Comparison of ENCODE assay signal across 1 cellular context in the genomic region with DNA sequence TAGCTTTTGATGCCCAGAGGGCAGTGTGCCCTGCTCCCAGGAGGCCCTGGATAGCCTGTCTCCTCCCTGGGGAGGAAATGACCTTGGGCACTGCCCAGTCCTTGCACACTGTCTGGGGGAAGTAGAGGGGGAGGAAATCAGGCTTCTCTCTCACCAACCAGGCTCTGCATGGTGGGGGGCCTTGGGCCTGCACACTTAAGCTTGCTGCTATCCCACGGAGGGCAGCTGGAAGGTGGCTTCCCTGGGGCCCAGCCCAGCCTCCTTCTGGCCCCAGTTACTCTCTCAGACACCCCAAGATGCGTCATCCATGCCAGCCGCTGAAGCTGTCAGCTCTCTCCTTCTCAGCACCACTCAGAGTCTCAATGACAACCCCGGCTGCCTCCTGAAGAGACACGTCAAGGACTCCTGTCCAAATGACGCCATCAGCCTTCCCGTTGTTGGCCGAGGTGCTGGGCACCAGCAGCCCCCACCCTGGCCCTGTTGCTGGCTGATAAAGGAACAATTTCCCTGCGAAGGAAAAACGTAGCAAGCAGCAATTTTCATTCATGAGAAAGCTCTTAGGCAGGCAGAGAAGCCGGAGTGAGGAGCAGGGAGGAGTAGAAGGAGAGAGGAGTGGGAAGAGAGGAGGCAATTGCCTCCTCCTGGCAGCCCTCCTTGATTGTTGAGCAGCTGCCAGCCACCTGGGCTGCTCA.
TF ChIP-seq lines count a peak whose summit lies in the region.

No MANE protein-coding gene starts in this region.

TF ChIP-seq in neural cell, 6 proteins besides CTCF, POLR2A, EP300 and RAD21 (continued from another document):
- TF ChIP-seq, protein P1, sequence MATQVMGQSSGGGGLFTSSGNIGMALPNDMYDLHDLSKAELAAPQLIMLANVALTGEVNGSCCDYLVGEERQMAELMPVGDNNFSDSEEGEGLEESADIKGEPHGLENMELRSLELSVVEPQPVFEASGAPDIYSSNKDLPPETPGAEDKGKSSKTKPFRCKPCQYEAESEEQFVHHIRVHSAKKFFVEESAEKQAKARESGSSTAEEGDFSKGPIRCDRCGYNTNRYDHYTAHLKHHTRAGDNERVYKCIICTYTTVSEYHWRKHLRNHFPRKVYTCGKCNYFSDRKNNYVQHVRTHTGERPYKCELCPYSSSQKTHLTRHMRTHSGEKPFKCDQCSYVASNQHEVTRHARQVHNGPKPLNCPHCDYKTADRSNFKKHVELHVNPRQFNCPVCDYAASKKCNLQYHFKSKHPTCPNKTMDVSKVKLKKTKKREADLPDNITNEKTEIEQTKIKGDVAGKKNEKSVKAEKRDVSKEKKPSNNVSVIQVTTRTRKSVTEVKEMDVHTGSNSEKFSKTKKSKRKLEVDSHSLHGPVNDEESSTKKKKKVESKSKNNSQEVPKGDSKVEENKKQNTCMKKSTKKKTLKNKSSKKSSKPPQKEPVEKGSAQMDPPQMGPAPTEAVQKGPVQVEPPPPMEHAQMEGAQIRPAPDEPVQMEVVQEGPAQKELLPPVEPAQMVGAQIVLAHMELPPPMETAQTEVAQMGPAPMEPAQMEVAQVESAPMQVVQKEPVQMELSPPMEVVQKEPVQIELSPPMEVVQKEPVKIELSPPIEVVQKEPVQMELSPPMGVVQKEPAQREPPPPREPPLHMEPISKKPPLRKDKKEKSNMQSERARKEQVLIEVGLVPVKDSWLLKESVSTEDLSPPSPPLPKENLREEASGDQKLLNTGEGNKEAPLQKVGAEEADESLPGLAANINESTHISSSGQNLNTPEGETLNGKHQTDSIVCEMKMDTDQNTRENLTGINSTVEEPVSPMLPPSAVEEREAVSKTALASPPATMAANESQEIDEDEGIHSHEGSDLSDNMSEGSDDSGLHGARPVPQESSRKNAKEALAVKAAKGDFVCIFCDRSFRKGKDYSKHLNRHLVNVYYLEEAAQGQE (IDR thresholded peaks at IDR 0.05; ENCODE audit: borderline replicate concordance): peak; percentile 73
